ENCODE assay signal across 11 cellular contexts in genomic region chr22:19965771-19966709, GRCh38. TPM values are rescaled to one million over a fixed set of nuclear protein-coding genes. Genes with fewer than 3 reads are reported as not detected.
DNase-seq lines count a peak whose midpoint lies in the region; ATAC-seq and TF ChIP-seq lines count a peak whose summit lies in the region.
"Had no signal": no experiment of that assay in that cellular context is flagged by ENCODE, and none has a peak within 500 bp of the region (broad histone marks: within the 10 kb centered on the region; RNA-seq: fewer than 3 reads in every experiment).

No MANE protein-coding gene starts in this region.

- CTCF ChIA-PET in RWPE1 (lab: Yijun Ruan, JAX), result interaction anchor here (0.6 to 0.9 kb wide), 3 partner anchors 34 to 293 kb away, joined by 3 read pairs; no protein-coding TSS in a partner anchor

- intact Hi-C loops in adrenal gland (cut with DNase I), result no loop called here

- H3K36me3 Mint-ChIP-seq in activated T-cell treated with anti-CD3 and anti-CD28 coated beads, Interleukin-2, amount 50 U/mL, for 24 hours (ENCODE audit: low read depth), result peaks cover 60% of the 10 kb centered on the region

- TF ChIP-seq CTCF in BE2C (IDR thresholded peaks at IDR 0.05; ENCODE audit: low read depth, low read length), result peak; percentile 72
- no peak for TF ChIP-seq CTCF in RWPE1 (conservative IDR thresholded peaks at IDR 0.05; ENCODE audit: low read depth)
- TF ChIP-seq CTCF in hepatocyte (IDR thresholded peaks at IDR 0.05; ENCODE audit: poor library complexity), result peak; percentile 9
- peak in 1 of 5 experiments; percentile 16 for TF ChIP-seq CTCF in tibial nerve (IDR thresholded peaks at IDR 0.05)
- no peak for TF ChIP-seq CTCF in gastroesophageal sphincter (IDR thresholded peaks at IDR 0.05)
- no peak for TF ChIP-seq CTCF in adrenal gland (IDR thresholded peaks at IDR 0.05)

- H3K27me3 ChIP-seq in BE2C (no peaks in the 10 kb centered on the region), GM23248 (replicated peaks; ENCODE audit: insufficient read depth) (no peaks in the 10 kb centered on the region), hepatocyte (no peaks in the 10 kb centered on the region), tibial nerve (no peaks in the 10 kb centered on the region), gastroesophageal sphincter (no peaks in the 10 kb centered on the region), adrenal gland (no peaks in the 10 kb centered on the region)
- H3K27me3 ChIP-seq: right atrium auricular region, transverse colon had no signal

- in situ Hi-C loops in GM23248 (cut with MboI), result no loop called here

- H3F3A ChIP-seq in GM23248 (ENCODE audit: insufficient read depth), result no peaks in the 10 kb centered on the region

- H3K4me1 ChIP-seq in BE2C, result peaks cover 26% of the 10 kb centered on the region
- H3K4me1 ChIP-seq in GM23248 (ENCODE audit: insufficient read depth), result peaks cover 13% of the 10 kb centered on the region
- peaks cover 28% of the 10 kb centered on the region for H3K4me1 ChIP-seq in hepatocyte (ENCODE audit: insufficient read depth)
- peaks cover 0 to 41% (median 16%) of the 10 kb centered on the region in 4 donors for H3K4me1 ChIP-seq in tibial nerve
- H3K4me1 ChIP-seq in gastroesophageal sphincter, result peaks cover 0 to 34% (median 13%) of the 10 kb centered on the region in 3 donors
- H3K4me1 ChIP-seq in adrenal gland (replicated peaks in 1 of 2), result peaks cover 15 to 39% of the 10 kb centered on the region in 2 donors

- H3K9me2 ChIP-seq in GM23248 (ENCODE audit: insufficient read depth) (no peaks in the 10 kb centered on the region), hepatocyte (replicated peaks; ENCODE audit: insufficient read depth) (no peaks in the 10 kb centered on the region)

- TF ChIP-seq EP300 in tibial nerve (IDR thresholded peaks at IDR 0.05) (no peak), gastroesophageal sphincter (IDR thresholded peaks at IDR 0.05) (no peak)

- H3K9me3 Mint-ChIP-seq in activated T-cell treated with anti-CD3 and anti-CD28 coated beads, Interleukin-2, amount 50 U/mL, for 24 hours, result no peaks in the 10 kb centered on the region

- H3K4me1 Mint-ChIP-seq in activated T-cell treated with anti-CD3 and anti-CD28 coated beads, Interleukin-2, amount 50 U/mL, for 24 hours (ENCODE audit: low read depth), result peaks cover 11% of the 10 kb centered on the region

- H3K27ac ChIP-seq in GM23248, result no peak overlapping the region
- H3K27ac ChIP-seq in RWPE1, result peak overlapping the region; percentile 78
- H3K27ac ChIP-seq in hepatocyte, result no peak overlapping the region
- H3K27ac ChIP-seq in tibial nerve, result peak overlapping the region in 2 of 4 donors; percentile 67 to 72
- peak overlapping the region in 1 of 4 donors; percentile 4 for H3K27ac ChIP-seq in gastroesophageal sphincter
- peak overlapping the region in 1 of 5 donors; percentile 44 for H3K27ac ChIP-seq in adrenal gland
- H3K27ac ChIP-seq: right atrium auricular region, transverse colon had no signal

- no peaks in the 10 kb centered on the region for H3K27me3 Mint-ChIP-seq in activated T-cell treated with anti-CD3 and anti-CD28 coated beads, Interleukin-2, amount 50 U/mL, for 24 hours

- H2AFZ ChIP-seq in GM23248, result no peak overlapping the region
- H2AFZ ChIP-seq in hepatocyte, result no peak overlapping the region

- no peak overlapping the region for H3K9ac ChIP-seq in GM23248

- H3K4me3 Mint-ChIP-seq in activated T-cell treated with anti-CD3 and anti-CD28 coated beads, Interleukin-2, amount 50 U/mL, for 24 hours, result no peak overlapping the region

- ATAC-seq in gastroesophageal sphincter, result no peak

- no peak overlapping the region for H3K27ac Mint-ChIP-seq in activated T-cell treated with anti-CD3 and anti-CD28 coated beads, Interleukin-2, amount 50 U/mL, for 24 hours

- DNase-seq in BE2C, result peak; percentile 68
- DNase-seq in GM23248, result peak; percentile 31
- DNase-seq in RWPE1 (ENCODE audit: low spot score), result no peak
- DNase-seq in hepatocyte (ENCODE audit: low spot score), result no peak
- DNase-seq in activated T-cell treated with anti-CD3 and anti-CD28 coated beads, Interleukin-2, amount 50 U/mL, for 24 hours, result no peak
- DNase-seq in tibial nerve (ENCODE audit: low spot score in 2 of 2), result no peak
- no peak for DNase-seq in adrenal gland
- DNase-seq: activated naive CD4-positive, alpha-beta T cell; transverse colon had no signal

- H3K36me3 ChIP-seq in BE2C (peaks cover 47% of the 10 kb centered on the region), GM23248 (ENCODE audit: low read depth) (no peaks in the 10 kb centered on the region; the same call in 1 of the 2 replicates), hepatocyte (replicated peaks; ENCODE audit: insufficient read depth, low read depth) (no peaks in the 10 kb centered on the region), tibial nerve (peaks cover 0 to 85% (median 5%) of the 10 kb centered on the region in 3 donors), gastroesophageal sphincter (peaks cover 0 to 81% of the 10 kb centered on the region in 2 donors), adrenal gland (replicated peaks in 1 of 2) (peaks cover 0 to 47% of the 10 kb centered on the region in 2 donors)
- H3K36me3 ChIP-seq: transverse colon had no signal

- no peaks in the 10 kb centered on the region for H4K20me1 ChIP-seq in GM23248 (ENCODE audit: insufficient read depth)
- no peaks in the 10 kb centered on the region for H4K20me1 ChIP-seq in hepatocyte (ENCODE audit: insufficient read depth, poor library complexity, severe bottlenecking)

- TF ChIP-seq POLR2A in tibial nerve (IDR thresholded peaks at IDR 0.05), result no peak
- no peak for TF ChIP-seq POLR2A in gastroesophageal sphincter (IDR thresholded peaks at IDR 0.05)
- no peak for TF ChIP-seq POLR2A in adrenal gland (IDR thresholded peaks at IDR 0.05)

- WGBS in GM23248 (ENCODE audit: low coverage in 1 of 2, low lambda C conversion rate in 2 of 2, missing lambda C conversion rate in 2 of 2), 2 experiments, result 82 to 93% methylated on average over 9 to 10 of the region's 10 CpGs
- 82% methylated on average over 10 of the region's 10 CpGs for WGBS in hepatocyte (ENCODE audit: low lambda C conversion rate, missing lambda C conversion rate)
- 47 to 63% methylated on average over 10 of the region's 10 CpGs for WGBS in tibial nerve, 2 donors
- WGBS in gastroesophageal sphincter (ENCODE audit: low coverage in 1 of 2), 2 donors, result 67 to 87% methylated on average over 3 to 4 of the region's 10 CpGs
- WGBS in adrenal gland, 4 donors, result 82 to 88% (median 84%) methylated on average over 9 to 10 of the region's 10 CpGs

- H3K4me2 ChIP-seq in GM23248 (ENCODE audit: unreplicated experiment) (no peak overlapping the region), hepatocyte (no peak overlapping the region)

- H3K79me2 ChIP-seq in GM23248 (ENCODE audit: insufficient read depth), result no peaks in the 10 kb centered on the region
- peaks cover 15% of the 10 kb centered on the region for H3K79me2 ChIP-seq in hepatocyte

- POLR2A ChIA-PET in RWPE1 (lab: Yijun Ruan, JAX; ENCODE audit: low non-redundant PET), result interaction anchor here (0.7 kb wide), 1 partner anchor 375 kb away, joined by 9 read pairs; no protein-coding TSS in a partner anchor

- H3K9me3 ChIP-seq in BE2C, result no peaks in the 10 kb centered on the region
- H3K9me3 ChIP-seq in GM23248 (ENCODE audit: low read depth), result no peaks in the 10 kb centered on the region
- H3K9me3 ChIP-seq in hepatocyte (ENCODE audit: low read depth), result no peaks in the 10 kb centered on the region
- H3K9me3 ChIP-seq in tibial nerve, result no peaks in the 10 kb centered on the region
- no peaks in the 10 kb centered on the region for H3K9me3 ChIP-seq in gastroesophageal sphincter
- no peaks in the 10 kb centered on the region for H3K9me3 ChIP-seq in adrenal gland (replicated peaks in 1 of 3)
- H3K9me3 ChIP-seq: right atrium auricular region, transverse colon had no signal

- no peak overlapping the region for H3K4me3 ChIP-seq in BE2C (ENCODE audit: low read depth, low read length)
- no peak overlapping the region for H3K4me3 ChIP-seq in GM23248
- H3K4me3 ChIP-seq in hepatocyte, result no peak overlapping the region
- H3K4me3 ChIP-seq in tibial nerve, result no peak overlapping the region
- H3K4me3 ChIP-seq in gastroesophageal sphincter, result no peak overlapping the region
- H3K4me3 ChIP-seq in adrenal gland, result no peak overlapping the region
- H3K4me3 ChIP-seq: right atrium auricular region, transverse colon had no signal

RNA-seq across cellular contexts. Expression of gene TXNRD2, which starts 24.4 kb away (rescaled TPM):
- polyA plus RNA-seq in BE2C (2012; ENCODE audit: insufficient read depth, insufficient read length, low read depth), result 46.2 TPM
- total RNA-seq in GM23248 (2014; rRNA removed; shearing (Covaris generic)), result 20.1 and 38.4 TPM in 2 replicates
- 24.8 and 25.7 TPM in 2 replicates for polyA plus RNA-seq in GM23248 (2016; fragmentation: Nextera tagmentation; extraction: Ambion mirVana)
- total RNA-seq in hepatocyte, result 0.60 TPM in 1 of 2 replicates, not detected in the other
- 1.6 and 2.1 TPM in 2 replicates for polyA plus RNA-seq in hepatocyte
- total RNA-seq in tibial nerve, result 10 to 100 TPM; 34.8 to 40.6 (median 37.8) TPM
- 10 to 100 TPM; 16.7 to 33.1 (median 20.3) TPM for total RNA-seq in gastroesophageal sphincter
- 10 to 100 TPM; 41.7 to 74.2 (median 56.5) TPM for total RNA-seq in adrenal gland
- 100 to 1,000 TPM in 2 of 3 donors, 10 to 100 TPM in 1; 39.6 to 171 (median 148) TPM for polyA plus RNA-seq in adrenal gland

RNA-seq across cellular contexts. Expression of gene COMT, which starts 24.5 kb away (rescaled TPM):
- polyA plus RNA-seq in BE2C (2012; ENCODE audit: insufficient read depth, insufficient read length, low read depth), result 286 TPM
- total RNA-seq in GM23248 (2014; rRNA removed; shearing (Covaris generic)), result 423 and 490 TPM in 2 replicates
- 508 and 537 TPM in 2 replicates for polyA plus RNA-seq in GM23248 (2016; fragmentation: Nextera tagmentation; extraction: Ambion mirVana)
- 74.5 and 78.2 TPM in 2 replicates for total RNA-seq in hepatocyte
- 129 and 153 TPM in 2 replicates for polyA plus RNA-seq in hepatocyte
- 100 to 1,000 TPM; 212 to 306 (median 240) TPM for total RNA-seq in tibial nerve
- total RNA-seq in gastroesophageal sphincter, result 100 to 1,000 TPM; 105 to 235 (median 208) TPM
- 100 to 1,000 TPM; 268 to 743 (median 528) TPM for total RNA-seq in adrenal gland
- polyA plus RNA-seq in adrenal gland, result 100 to 1,000 TPM in 1 of 3 donors, 10 to 100 TPM in 2; 51.3 to 220 (median 65.5) TPM

RNA-seq across cellular contexts. Expression of gene ARVCF, which starts 50.6 kb away (rescaled TPM):
- 335 TPM for polyA plus RNA-seq in BE2C (2012; ENCODE audit: insufficient read depth, insufficient read length, low read depth)
- 4.0 and 7.5 TPM in 2 replicates for total RNA-seq in GM23248 (2014; rRNA removed; shearing (Covaris generic))
- polyA plus RNA-seq in GM23248 (2016; fragmentation: Nextera tagmentation; extraction: Ambion mirVana) (1.1 and 1.2 TPM in 2 replicates), hepatocyte (23.8 and 25.8 TPM in 2 replicates), adrenal gland (10 to 100 TPM in 2 of 3 donors, 1 to 10 TPM in 1; 1.2 to 74.8 (median 18.8) TPM)
- total RNA-seq in hepatocyte (21.6 and 32.5 TPM in 2 replicates), tibial nerve (10 to 100 TPM; 47.5 to 98.3 (median 80.6) TPM), gastroesophageal sphincter (10 to 100 TPM; 32.5 to 61.5 (median 39.5) TPM), adrenal gland (10 to 100 TPM in 6 of 8 donors, 1 to 10 TPM in 2; 8.5 to 46.1 (median 23.9) TPM)

RNA-seq across cellular contexts. Expression of gene TANGO2, which starts 54.9 kb away (rescaled TPM):
- polyA plus RNA-seq in BE2C (2012; ENCODE audit: insufficient read depth, insufficient read length, low read depth), result 8.0 TPM
- total RNA-seq in GM23248 (2014; rRNA removed; shearing (Covaris generic)), result 41.9 and 45.0 TPM in 2 replicates
- polyA plus RNA-seq in GM23248 (2016; fragmentation: Nextera tagmentation; extraction: Ambion mirVana) (27.3 and 33.5 TPM in 2 replicates), hepatocyte (20.8 and 24.4 TPM in 2 replicates), adrenal gland (10 to 100 TPM; 25.1 to 42.6 (median 38.5) TPM)
- total RNA-seq in hepatocyte (21.4 and 26.2 TPM in 2 replicates), tibial nerve (10 to 100 TPM; 31.7 to 56.7 (median 39.0) TPM), gastroesophageal sphincter (10 to 100 TPM; 20.0 to 65.5 (median 45.8) TPM), adrenal gland (10 to 100 TPM; 36.3 to 87.0 (median 48.3) TPM)

Comparison
In these comparisons a context has a peak if more than half of its experiments do, and no peak if none do; other contexts are left out.
1. DNase-seq: peak in BE2C (single experiment) and GM23248 (single experiment); none in RWPE1 (single experiment), hepatocyte (single experiment), activated T-cell treated with anti-CD3 and anti-CD28 coated beads, Interleukin-2, amount 50 U/mL, for 24 hours (single experiment), tibial nerve (0 of 2) and adrenal gland (0 of 7).
2. CTCF ChIP-seq: peak in BE2C (single experiment) and hepatocyte (single experiment); none in RWPE1 (single experiment), gastroesophageal sphincter (0 of 4) and adrenal gland (0 of 6).
3. RNA of gene TXNRD2, which starts 24.4 kb away (total RNA-seq): 41.7 to 74.2 TPM in adrenal gland, 34.8 to 40.6 TPM in tibial nerve, 16.7 to 33.1 TPM in gastroesophageal sphincter and 20.1 to 38.4 TPM in GM23248; 0.60 TPM in hepatocyte; every median in the first group is over 10 times any median in the second.